Comparison of ENCODE assay signal across 11 cellular contexts in genomic region chrX:118817257-118817656, GRCh38. TPM values are rescaled to one million over a fixed set of nuclear protein-coding genes. Genes with fewer than 3 reads are reported as not detected.
"Had no signal": no experiment of that assay in that cellular context is flagged by ENCODE, and none has a peak within 500 bp of the region (broad histone marks: within the 10 kb centered on the region; RNA-seq: fewer than 3 reads in every experiment).

No MANE protein-coding gene starts in this region.

RNA-seq across cellular contexts. Expression of gene ZCCHC12, which starts 6.4 kb away (rescaled TPM):
- total RNA-seq: activated B cell treated with CpG ODN at 0.5 μM for 24 hours; activated CD4-positive, alpha-beta memory T cell treated with anti-CD3 and anti-CD28 coated beads, Interleukin-2, amount 10 ng/mL, durations not matched to agents 7 days and 5 days; activated CD4-positive, alpha-beta T cell treated with anti-CD3 and anti-CD28 coated beads, Interleukin-2, amount 10 ng/mL, durations not matched to agents 24 days and 14 days; activated CD4-positive, alpha-beta T cell treated with anti-CD3 and anti-CD28 coated beads, Interleukin-2, amount 10 ng/mL, durations not matched to agents 7 days and 5 days; activated CD8-positive, alpha-beta memory T cell treated with anti-CD3 and anti-CD28 coated beads for 36 hours; activated CD8-positive, alpha-beta memory T cell treated with anti-CD3 and anti-CD28 coated beads, Interleukin-2, amount 10 ng/mL, durations not matched to agents 7 days and 5 days; activated CD8-positive, alpha-beta T cell treated with anti-CD3 and anti-CD28 coated beads for 36 hours; activated CD8-positive, alpha-beta T cell treated with anti-CD3 and anti-CD28 coated beads, Interleukin-2, amount 10 ng/mL, durations not matched to agents 7 days and 5 days; T-helper 1 cell treated with Interleukin-12 subunit alpha and Interleukin-12 subunit beta and Interleukin-4 antibody, amounts not matched to agents 30 ng/mL and 1 ng/mL, for 36 hours; T-helper 17 cell; T-helper 2 cell treated with Interferon-gamma antibody and Interleukin-4, amounts not matched to agents 100 ng/mL and 5 ng/mL, for 36 hours had no signal
